ENCODE assay signal across 18 cellular contexts in genomic region chr6:90028080-90028778, GRCh38.
A peak's percentile ranks its signal among the peaks of the same experiment; 100 is the strongest.
DNase-seq lines count a peak whose midpoint lies in the region; ATAC-seq and TF ChIP-seq lines count a peak whose summit lies in the region.
"Had no signal": no experiment of that assay in that cellular context is flagged by ENCODE, and none has a peak within 500 bp of the region (broad histone marks: within the 10 kb centered on the region; RNA-seq: fewer than 3 reads in every experiment).

No MANE protein-coding gene starts in this region.

- H3K4me1 Mint-ChIP-seq in activated CD4-positive, alpha-beta T cell treated with anti-CD3 and anti-CD28 coated beads, Interleukin-2, amount 10 ng/mL, durations not matched to agents 24 days and 14 days = peaks cover 58% of the 10 kb centered on the region
- peaks cover 77% of the 10 kb centered on the region for H3K4me1 Mint-ChIP-seq in activated CD8-positive, alpha-beta T cell treated with anti-CD3 and anti-CD28 coated beads, Interleukin-2, amount 10 ng/mL, durations not matched to agents 7 days and 5 days (ENCODE audit: low read depth)
- H3K4me1 Mint-ChIP-seq in natural killer cell = peaks cover 45 to 50% of the 10 kb centered on the region in 2 donors

- H3K27me3 ChIP-seq in vagina = no peaks in the 10 kb centered on the region
- H3K27me3 ChIP-seq in foreskin keratinocyte = no peaks in the 10 kb centered on the region
- H3K27me3 ChIP-seq: hepatocyte had no signal

- no peak overlapping the region for H3K27ac ChIP-seq in vagina
- H3K27ac ChIP-seq in foreskin keratinocyte = no peak overlapping the region
- H3K27ac ChIP-seq: hepatocyte, KMS-11, psoas muscle had no signal

- H3K36me3 Mint-ChIP-seq in activated CD4-positive, alpha-beta T cell treated with anti-CD3 and anti-CD28 coated beads, Interleukin-2, amount 10 ng/mL, durations not matched to agents 24 days and 14 days (ENCODE audit: low read depth) = peaks cover 56% of the 10 kb centered on the region
- peaks cover 79% of the 10 kb centered on the region for H3K36me3 Mint-ChIP-seq in activated CD8-positive, alpha-beta T cell treated with anti-CD3 and anti-CD28 coated beads, Interleukin-2, amount 10 ng/mL, durations not matched to agents 7 days and 5 days (ENCODE audit: low read depth)
- H3K36me3 Mint-ChIP-seq in natural killer cell = no peaks in the 10 kb centered on the region

- H3K27me3 Mint-ChIP-seq in activated CD4-positive, alpha-beta T cell treated with anti-CD3 and anti-CD28 coated beads, Interleukin-2, amount 10 ng/mL, durations not matched to agents 24 days and 14 days = no peaks in the 10 kb centered on the region
- no peaks in the 10 kb centered on the region for H3K27me3 Mint-ChIP-seq in activated CD8-positive, alpha-beta T cell treated with anti-CD3 and anti-CD28 coated beads, Interleukin-2, amount 10 ng/mL, durations not matched to agents 7 days and 5 days (ENCODE audit: low read depth)
- no peaks in the 10 kb centered on the region for H3K27me3 Mint-ChIP-seq in natural killer cell (ENCODE audit: low read depth in 2 of 2)

- H3K4me1 ChIP-seq in vagina = peaks cover 11% of the 10 kb centered on the region
- H3K4me1 ChIP-seq in foreskin keratinocyte = peaks cover 12% of the 10 kb centered on the region

- H3K9me3 Mint-ChIP-seq in activated CD4-positive, alpha-beta T cell treated with anti-CD3 and anti-CD28 coated beads, Interleukin-2, amount 10 ng/mL, durations not matched to agents 24 days and 14 days = peaks cover 2% of the 10 kb centered on the region
- no peaks in the 10 kb centered on the region for H3K9me3 Mint-ChIP-seq in activated CD8-positive, alpha-beta T cell treated with anti-CD3 and anti-CD28 coated beads, Interleukin-2, amount 10 ng/mL, durations not matched to agents 7 days and 5 days (ENCODE audit: insufficient read depth)
- no peaks in the 10 kb centered on the region for H3K9me3 Mint-ChIP-seq in natural killer cell

- TF ChIP-seq CTCF in natural killer cell (IDR thresholded peaks at IDR 0.05) = no peak
- TF ChIP-seq CTCF in GM10266 (IDR thresholded peaks at IDR 0.05; ENCODE audit: control insufficient read depth, insufficient read depth, low read depth, missing control alignments) = no peak
- TF ChIP-seq CTCF in vagina (IDR thresholded peaks at IDR 0.05) = no peak
- TF ChIP-seq CTCF in foreskin keratinocyte (conservative IDR thresholded peaks at IDR 0.05) = no peak

- H3K27ac Mint-ChIP-seq in activated CD4-positive, alpha-beta T cell treated with anti-CD3 and anti-CD28 coated beads, Interleukin-2, amount 10 ng/mL, durations not matched to agents 24 days and 14 days = peak overlapping the region; percentile 82
- no peak overlapping the region for H3K27ac Mint-ChIP-seq in activated CD8-positive, alpha-beta T cell treated with anti-CD3 and anti-CD28 coated beads, Interleukin-2, amount 10 ng/mL, durations not matched to agents 7 days and 5 days
- H3K27ac Mint-ChIP-seq in natural killer cell = peak overlapping the region in 1 of 2 donors; percentile 8

- peak overlapping the region; percentile 54 for H3K4me3 Mint-ChIP-seq in activated CD4-positive, alpha-beta T cell treated with anti-CD3 and anti-CD28 coated beads, Interleukin-2, amount 10 ng/mL, durations not matched to agents 24 days and 14 days
- H3K4me3 Mint-ChIP-seq in activated CD8-positive, alpha-beta T cell treated with anti-CD3 and anti-CD28 coated beads, Interleukin-2, amount 10 ng/mL, durations not matched to agents 7 days and 5 days = no peak overlapping the region
- H3K4me3 Mint-ChIP-seq in natural killer cell = peak overlapping the region; percentile 4

- no peak overlapping the region for H3K4me3 ChIP-seq in vagina
- H3K4me3 ChIP-seq: hepatocyte, psoas muscle had no signal

- intact Hi-C loops in activated CD4-positive, alpha-beta T cell treated with anti-CD3 and anti-CD28 coated beads, Interleukin-2, amount 10 ng/mL, durations not matched to agents 24 days and 14 days (cut with micrococcal nuclease) = loop anchor here (2.0 to 5.0 kb wide), 3 partner anchors 17 to 449 kb away; no protein-coding TSS in a partner anchor
- intact Hi-C loops in natural killer cell (cut with micrococcal nuclease) (no loop called here), vagina (cut with DNase I) (no loop called here)

- no peaks in the 10 kb centered on the region for H3K36me3 ChIP-seq in vagina

- H3K9me3 ChIP-seq in vagina = no peaks in the 10 kb centered on the region
- H3K9me3 ChIP-seq: psoas muscle had no signal

- CTCF ChIA-PET in activated CD8-positive, alpha-beta T cell treated with anti-CD3 and anti-CD28 coated beads, Interleukin-2, amount 10 ng/mL, durations not matched to agents 7 days and 5 days (lab: Charles Lee) = interaction anchor here (0.8 to 1.3 kb wide), 4 partner anchors 9 to 110 kb away, joined by 3 to 4 read pairs (median 3); no protein-coding TSS in a partner anchor

- peak; percentile 75 for ATAC-seq in activated CD8-positive, alpha-beta T cell treated with anti-CD3 and anti-CD28 coated beads, Interleukin-2, amount 10 ng/mL, durations not matched to agents 7 days and 5 days
- peak in 2 of 3 donors; percentile 39 to 78 for ATAC-seq in natural killer cell
- no peak for ATAC-seq in foreskin keratinocyte
- ATAC-seq: psoas muscle had no signal

- TF ChIP-seq POLR2A in vagina (IDR thresholded peaks at IDR 0.05) = no peak

- peak; percentile 65 for DNase-seq in activated CD4-positive, alpha-beta T cell treated with anti-CD3 and anti-CD28 coated beads, Interleukin-2, amount 10 ng/mL, durations not matched to agents 24 days and 14 days
- DNase-seq in activated CD4-positive, alpha-beta T cell treated with anti-CD3 and anti-CD28 coated beads for 4 hours = no peak
- peak; percentile 72 to 92 for DNase-seq in NCI-H524 (lab: John Stamatoyannopoulos, UW)
- peak; percentile 64 for DNase-seq in activated CD8-positive, alpha-beta T cell treated with anti-CD3 and anti-CD28 coated beads, Interleukin-2, amount 10 ng/mL, durations not matched to agents 7 days and 5 days
- no peak for DNase-seq in natural killer cell
- no peak for DNase-seq in GM10266 (ENCODE audit: extremely low spot score)
- DNase-seq in vagina (ENCODE audit: extremely low spot score in 2 of 2) = no peak
- no peak for DNase-seq in foreskin keratinocyte
- DNase-seq: activated CD8-positive, alpha-beta memory T cell treated with anti-CD3 and anti-CD28 coated beads, Interleukin-2, amount 50 U/mL, for 4 hours; anterior cingulate cortex; C1 segment of cervical spinal cord; DMS79 treated with DMSO at 0.1 percent for 48 hours; effector CD8-positive, alpha-beta T cell; NCI-H1105 treated with DMSO at 0.1 percent for 48 hours; NCI-H2171; psoas muscle had no signal

- POLR2A ChIA-PET in activated CD8-positive, alpha-beta T cell treated with anti-CD3 and anti-CD28 coated beads, Interleukin-2, amount 10 ng/mL, durations not matched to agents 7 days and 5 days (lab: Charles Lee) = interaction anchor here (1.0 kb wide), 1 partner anchor 51 kb away, joined by 3 read pairs; no protein-coding TSS in a partner anchor

Comparison
In these comparisons a context has a peak if more than half of its experiments do, and no peak if none do; other contexts are left out.
1. DNase-seq: peak in activated CD4-positive, alpha-beta T cell treated with anti-CD3 and anti-CD28 coated beads, Interleukin-2, amount 10 ng/mL, durations not matched to agents 24 days and 14 days (single experiment), NCI-H524 (2 of 2) and activated CD8-positive, alpha-beta T cell treated with anti-CD3 and anti-CD28 coated beads, Interleukin-2, amount 10 ng/mL, durations not matched to agents 7 days and 5 days (single experiment); none in activated CD4-positive, alpha-beta T cell treated with anti-CD3 and anti-CD28 coated beads for 4 hours (0 of 2), natural killer cell (single experiment), GM10266 (single experiment), vagina (0 of 2) and foreskin keratinocyte (0 of 2).